Comparison of ENCODE assay signal across 10 cellular contexts in genomic region chr19:4368128-4368820, GRCh38. TPM values are rescaled to one million over a fixed set of nuclear protein-coding genes. Genes with fewer than 3 reads are reported as not detected.
DNase-seq lines count a peak whose midpoint lies in the region; ATAC-seq and TF ChIP-seq lines count a peak whose summit lies in the region.
"Had no signal": no experiment of that assay in that cellular context is flagged by ENCODE, and none has a peak within 500 bp of the region (broad histone marks: within the 10 kb centered on the region; RNA-seq: fewer than 3 reads in every experiment).

No MANE protein-coding gene starts in this region.

- no peak overlapping the region for H2BK15ac ChIP-seq in neuronal stem cell (ENCODE audit: low read length)

- H3K36me3 Mint-ChIP-seq in Calu3 (ENCODE audit: insufficient read depth, unreplicated experiment): peaks cover 13% of the 10 kb centered on the region
- peaks cover 5% of the 10 kb centered on the region for H3K36me3 Mint-ChIP-seq in endothelial cell (ENCODE audit: low read depth, unreplicated experiment)

- H2AFZ ChIP-seq in neuronal stem cell (ENCODE audit: low read length): no peak overlapping the region

- H3K18ac ChIP-seq in neuronal stem cell (ENCODE audit: low read length): peak overlapping the region; percentile 70

- H3K4me1 ChIP-seq in NT2/D1 (ENCODE audit: insufficient read depth, insufficient read length) (peaks cover 35% of the 10 kb centered on the region), neuronal stem cell (ENCODE audit: control insufficient read depth in 2 of 2, insufficient read depth in 1 of 2, low read depth in 1 of 2, low read length in 2 of 2) (peaks cover 8 to 15% of the 10 kb centered on the region in 2 donors)

- no peak overlapping the region for H3K4me2 ChIP-seq in neuronal stem cell (ENCODE audit: insufficient read depth, low read length, poor library complexity, severe bottlenecking)

- H4K91ac ChIP-seq in neuronal stem cell (ENCODE audit: low read depth, low read length, poor library complexity): peak overlapping the region; percentile 68

- H3K4me1 Mint-ChIP-seq in Calu3 (ENCODE audit: low read depth, unreplicated experiment): peaks cover 8% of the 10 kb centered on the region
- H3K4me1 Mint-ChIP-seq in endothelial cell (ENCODE audit: unreplicated experiment): peaks cover 21% of the 10 kb centered on the region

- H3K9me3 Mint-ChIP-seq in Calu3 (ENCODE audit: low read depth, unreplicated experiment): no peaks in the 10 kb centered on the region
- no peaks in the 10 kb centered on the region for H3K9me3 Mint-ChIP-seq in endothelial cell (ENCODE audit: unreplicated experiment)

- no peak overlapping the region for H3K4me3 ChIP-seq in NT2/D1 (ENCODE audit: insufficient read length, low read depth)
- H3K4me3 ChIP-seq in neuronal stem cell (ENCODE audit: low read length in 2 of 2): no peak overlapping the region
- H3K4me3 ChIP-seq: lung, testis had no signal

- peak overlapping the region; percentile 64 for H3K9ac ChIP-seq in NT2/D1 (ENCODE audit: insufficient read length, low read depth)
- H3K9ac ChIP-seq in neuronal stem cell (ENCODE audit: low read depth, low read length, poor library complexity): peak overlapping the region; percentile 77

- intact Hi-C loops in Calu3 (cut with micrococcal nuclease; ENCODE audit: unreplicated experiment): no loop called here

- H3K23ac ChIP-seq in neuronal stem cell (ENCODE audit: low read depth, low read length, poor library complexity): no peak overlapping the region

- H2AK5ac ChIP-seq in neuronal stem cell (ENCODE audit: low read depth, low read length): no peak overlapping the region

- CTCF ChIA-PET in Calu3 (lab: Charles Lee): no interaction called here

- WGBS in neuronal stem cell (ENCODE audit: extremely low coverage in 2 of 2, insufficient read length in 2 of 2, insufficient replicate concordance in 1 of 2), 2 donors: no CpG with 5 or more reads among the region's 19 CpGs

- DNase-seq in Calu3 (no peak), NT2/D1 (ENCODE audit: low read depth, low spot score) (no peak), endothelial cell (ENCODE audit: low spot score) (no peak), neuronal stem cell (ENCODE audit: low spot score) (no peak), SHP77 treated with DMSO at 0.1 percent for 48 hours (lab: John Stamatoyannopoulos, UW) (no peak)
- DNase-seq in stimulated activated CD4-positive, alpha-beta T cell treated with anti-CD3 and anti-CD28 coated beads, Interleukin-12 subunit alpha, Interleukin-12 subunit beta, amount 100 ng/mL, for 4 hours: no peak

- no peak overlapping the region for H4K8ac ChIP-seq in neuronal stem cell (ENCODE audit: low read depth, low read length)

- peak overlapping the region; percentile 93 for H3K4ac ChIP-seq in neuronal stem cell (ENCODE audit: low read length)

- ATAC-seq in GM18873 (IDR thresholded peaks at IDR 0.05; ENCODE audit: low FRiP score, unreplicated experiment) (no peak), GM21528 (IDR thresholded peaks at IDR 0.05; ENCODE audit: low FRiP score, unreplicated experiment) (no peak)

- BruUV-seq in Calu3 (replicated peaks; lab: Mats Ljungman, UMichigan): no TSS peak

- peak overlapping the region; percentile 77 for H2BK5ac ChIP-seq in neuronal stem cell (ENCODE audit: low read length)

- peak overlapping the region; percentile 63 for H3K14ac ChIP-seq in neuronal stem cell (ENCODE audit: low read length)

- H3K36me3 ChIP-seq in NT2/D1 (ENCODE audit: insufficient read depth, insufficient read length, low read length): peaks cover 73% of the 10 kb centered on the region
- H3K36me3 ChIP-seq in neuronal stem cell (replicated peaks in 1 of 2; ENCODE audit: control insufficient read depth in 2 of 2, insufficient read depth in 2 of 2, low read length in 2 of 2): peaks cover 32 to 46% of the 10 kb centered on the region in 2 donors

- H2BK12ac ChIP-seq in neuronal stem cell (ENCODE audit: low read length): no peak overlapping the region

- peak overlapping the region; percentile 34 for H3K27ac Mint-ChIP-seq in Calu3 (ENCODE audit: unreplicated experiment)
- H3K27ac Mint-ChIP-seq in endothelial cell (ENCODE audit: unreplicated experiment): peak overlapping the region; percentile 77

- H3K27ac ChIP-seq in neuronal stem cell (replicated peaks; ENCODE audit: low read length): no peak overlapping the region

- H3K27me3 ChIP-seq in NT2/D1 (ENCODE audit: insufficient read depth, insufficient read length): no peaks in the 10 kb centered on the region
- no peaks in the 10 kb centered on the region for H3K27me3 ChIP-seq in neuronal stem cell (ENCODE audit: control insufficient read depth in 3 of 3, insufficient read depth in 3 of 3, low read depth in 1 of 3, low read length in 3 of 3)
- H3K27me3 ChIP-seq: testis had no signal

- no peaks in the 10 kb centered on the region for H3K9me3 ChIP-seq in NT2/D1 (ENCODE audit: insufficient read depth, low read length)
- no peaks in the 10 kb centered on the region for H3K9me3 ChIP-seq in neuronal stem cell (replicated peaks in 1 of 2; ENCODE audit: control insufficient read depth in 2 of 2, insufficient read depth in 1 of 2, low read depth in 1 of 2, low read length in 2 of 2)
- H3K9me3 ChIP-seq: testis had no signal

- peak overlapping the region; percentile 55 for H3K4me3 Mint-ChIP-seq in Calu3 (ENCODE audit: low read depth, unreplicated experiment)
- H3K4me3 Mint-ChIP-seq in endothelial cell (ENCODE audit: unreplicated experiment): no peak overlapping the region

- H3K27me3 Mint-ChIP-seq in Calu3 (ENCODE audit: unreplicated experiment) (no peaks in the 10 kb centered on the region), endothelial cell (ENCODE audit: unreplicated experiment) (peaks cover 16% of the 10 kb centered on the region)

- peaks cover 43% of the 10 kb centered on the region for H3K79me1 ChIP-seq in neuronal stem cell (ENCODE audit: low read depth, low read length)

- TF ChIP-seq CTCF in Calu3 (IDR thresholded peaks at IDR 0.05; ENCODE audit: unreplicated experiment): no peak
- TF ChIP-seq CTCF in endothelial cell (IDR thresholded peaks at IDR 0.05; ENCODE audit: unreplicated experiment): no peak

- H2BK120ac ChIP-seq in neuronal stem cell (ENCODE audit: low read depth, low read length): no peak overlapping the region

RNA-seq across cellular contexts. Expression of gene MPND, which starts 24.9 kb away (rescaled TPM):
- total RNA-seq in Calu3 (2022) (15.3 and 21.1 TPM in 2 replicates), endothelial cell (ENCODE audit: unreplicated experiment) (18.3 TPM)
- polyA plus RNA-seq in neuronal stem cell (2013, experiment 1 of 2): 20.6 TPM
- polyA plus RNA-seq in neuronal stem cell (2013, experiment 2 of 2): 22.4 TPM

RNA-seq across cellular contexts. Expression of gene STAP2, which starts 29.6 kb away (rescaled TPM):
- total RNA-seq in Calu3 (2022) (28.7 and 30.5 TPM in 2 replicates), endothelial cell (ENCODE audit: unreplicated experiment) (66.2 TPM)
- polyA plus RNA-seq in neuronal stem cell (2013, experiment 1 of 2): 6.4 TPM
- polyA plus RNA-seq in neuronal stem cell (2013, experiment 2 of 2): 7.4 TPM

RNA-seq across cellular contexts. Expression of gene SH3GL1, which starts 32.1 kb away (rescaled TPM):
- 40.7 and 42.0 TPM in 2 replicates for total RNA-seq in Calu3 (2022)
- 128 TPM for total RNA-seq in endothelial cell (ENCODE audit: unreplicated experiment)
- polyA plus RNA-seq in neuronal stem cell (2013, experiment 1 of 2): 88.3 TPM
- 86.1 TPM for polyA plus RNA-seq in neuronal stem cell (2013, experiment 2 of 2)

RNA-seq across cellular contexts. Expression of gene CHAF1A, which starts 34.2 kb away (rescaled TPM):
- total RNA-seq in Calu3 (2022) (37.2 and 43.3 TPM in 2 replicates), endothelial cell (ENCODE audit: unreplicated experiment) (29.8 TPM)
- 59.2 TPM for polyA plus RNA-seq in neuronal stem cell (2013, experiment 1 of 2)
- polyA plus RNA-seq in neuronal stem cell (2013, experiment 2 of 2): 56.4 TPM
